Comparison of ENCODE assay signal across 15 cellular contexts in the genomic region with DNA sequence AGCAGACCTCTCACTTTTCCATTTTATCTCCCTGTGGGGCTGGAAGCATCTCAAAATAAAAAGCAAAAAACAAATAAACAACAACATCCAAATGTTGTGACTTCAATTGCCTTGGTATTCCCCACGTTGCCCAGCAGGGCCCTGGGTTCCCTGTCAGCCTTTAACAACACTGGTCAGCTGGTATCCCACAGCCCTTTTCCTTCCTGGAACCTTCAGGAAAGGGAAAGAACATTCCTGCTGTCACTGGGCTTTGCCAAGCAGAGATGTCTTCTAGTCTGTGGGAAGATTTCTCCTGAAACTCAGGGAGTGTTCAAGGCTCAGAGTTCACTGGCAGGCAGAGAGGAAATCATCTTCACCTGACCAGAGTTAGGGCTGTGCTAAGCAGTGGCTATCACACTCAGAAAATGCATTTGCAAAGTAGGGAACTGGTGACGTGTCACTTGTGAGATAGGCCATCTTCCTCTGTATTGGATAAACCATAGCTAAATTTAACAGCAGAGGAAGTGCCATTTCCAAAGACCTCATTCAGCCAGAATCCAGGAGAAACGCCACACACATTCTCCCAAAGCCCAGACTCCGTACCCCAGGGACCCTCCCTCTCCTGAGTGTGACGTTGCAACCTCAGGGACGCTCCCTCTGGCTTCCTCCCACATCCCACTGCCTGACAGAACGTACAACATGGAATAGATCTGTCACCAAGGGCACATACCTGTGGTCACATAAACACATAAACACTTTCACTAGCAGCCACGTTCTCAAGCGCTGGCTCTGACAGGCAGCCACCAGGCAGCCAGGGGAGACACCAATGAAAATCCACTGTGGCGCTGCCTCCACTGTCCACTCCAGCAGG.
A peak's percentile ranks its signal among the peaks of the same experiment; 100 is the strongest.
DNase-seq lines count a peak whose midpoint lies in the region; ATAC-seq, FAIRE-seq and TF ChIP-seq lines count a peak whose summit lies in the region.
"Had no signal": no experiment of that assay in that cellular context is flagged by ENCODE, and none has a peak within 500 bp of the region (broad histone marks: within the 10 kb centered on the region; RNA-seq: fewer than 3 reads in every experiment).

No MANE protein-coding gene starts in this region.

- H3K23me2 ChIP-seq in H1 (ENCODE audit: low read depth, low read length), result no peaks in the 10 kb centered on the region

- H3K4ac ChIP-seq in H1 (replicated peaks; ENCODE audit: insufficient read length, low read depth, low read length), result no peak overlapping the region

- H3K27me3 Mint-ChIP-seq in activated naive CD4-positive, alpha-beta T cell treated with anti-CD3 and anti-CD28 coated beads, Interleukin-2, amount 10 ng/mL, durations not matched to agents 7 days and 5 days, result no peaks in the 10 kb centered on the region
- H3K27me3 Mint-ChIP-seq: activated B cell treated with CpG ODN at 0.5 μM for 24 hours had no signal

- no peak overlapping the region for H3K18ac ChIP-seq in H1 (ENCODE audit: extremely low read depth, low read length)

- H3K9me3 ChIP-seq in H1 (ENCODE audit: insufficient read depth in 2 of 2, low read depth in 1 of 2, low read length in 1 of 2), result no peaks in the 10 kb centered on the region
- H3K9me3 ChIP-seq in right lobe of liver, result no peaks in the 10 kb centered on the region

- POLR2A ChIA-PET in H1 (lab: Charles Lee; ENCODE audit: partially characterized antibody), result no interaction called here

- no peak overlapping the region for H3K14ac ChIP-seq in H1 (ENCODE audit: insufficient read length)

- no peak overlapping the region for H2BK5ac ChIP-seq in H1 (ENCODE audit: low read depth, low read length)

- no peak overlapping the region for H3K27ac Mint-ChIP-seq in activated naive CD4-positive, alpha-beta T cell treated with anti-CD3 and anti-CD28 coated beads, Interleukin-2, amount 10 ng/mL, durations not matched to agents 7 days and 5 days
- H3K27ac Mint-ChIP-seq: activated B cell treated with CpG ODN at 0.5 μM for 24 hours; activated naive CD4-positive, alpha-beta T cell treated with anti-CD3 and anti-CD28 coated beads, Interleukin-2, amount 50 U/mL, for 72 hours had no signal

- no peaks in the 10 kb centered on the region for H3K79me1 ChIP-seq in H1 (ENCODE audit: low read depth, low read length)

- H3K9me3 Mint-ChIP-seq in activated naive CD4-positive, alpha-beta T cell treated with anti-CD3 and anti-CD28 coated beads, Interleukin-2, amount 10 ng/mL, durations not matched to agents 7 days and 5 days, result no peaks in the 10 kb centered on the region
- H3K9me3 Mint-ChIP-seq: activated B cell treated with CpG ODN at 0.5 μM for 24 hours; activated naive CD4-positive, alpha-beta T cell treated with anti-CD3 and anti-CD28 coated beads, Interleukin-2, amount 50 U/mL, for 72 hours had no signal

- CTCF ChIA-PET in H1 (lab: Charles Lee; ENCODE audit: partially characterized antibody), result interaction anchor here (0.7 kb wide), 1 partner anchor 199 kb away, joined by 3 read pairs; no protein-coding TSS in a partner anchor
- CTCF ChIA-PET in activated naive CD4-positive, alpha-beta T cell treated with anti-CD3 and anti-CD28 coated beads, Interleukin-2, amount 10 ng/mL, durations not matched to agents 7 days and 5 days (lab: Charles Lee), result no interaction called here

- H3K56ac ChIP-seq in H1 (replicated peaks; ENCODE audit: insufficient read length, low read depth, low read length), result no peak overlapping the region

- H3K4me3 ChIP-seq in AG10803 (ENCODE audit: low read length) (no peak overlapping the region), H1 (ENCODE audit: extremely low read depth in 1 of 4, insufficient read depth in 2 of 4, low read depth in 3 of 4, low read length in 4 of 4) (no peak overlapping the region), right lobe of liver (no peak overlapping the region)
- H3K4me3 ChIP-seq: lung had no signal

- TF ChIP-seq RAD21 in H1 (IDR thresholded peaks at IDR 0.05 in 1 of 2, conservative IDR thresholded peaks at IDR 0.05 in 1 of 2; ENCODE audit: low read depth in 2 of 2, low read length in 2 of 2), result no peak

- no peaks in the 10 kb centered on the region for H3K36me3 Mint-ChIP-seq in activated naive CD4-positive, alpha-beta T cell treated with anti-CD3 and anti-CD28 coated beads, Interleukin-2, amount 10 ng/mL, durations not matched to agents 7 days and 5 days
- H3K36me3 Mint-ChIP-seq: activated naive CD4-positive, alpha-beta T cell treated with anti-CD3 and anti-CD28 coated beads, Interleukin-2, amount 50 U/mL, for 72 hours had no signal

- intact Hi-C loops in right lobe of liver (cut with DNase I), result no loop called here

- no peak overlapping the region for H4K5ac ChIP-seq in H1 (ENCODE audit: insufficient read length, low read depth, low read length)

- H3K27me3 ChIP-seq in H1 (replicated peaks in 1 of 4; ENCODE audit: control insufficient read depth in 3 of 4, extremely low read depth in 1 of 4, insufficient read depth in 3 of 4, low read length in 3 of 4), result no peaks in the 10 kb centered on the region
- no peaks in the 10 kb centered on the region for H3K27me3 ChIP-seq in right lobe of liver

- no peak overlapping the region for H2BK15ac ChIP-seq in H1 (ENCODE audit: low read length)

- TF ChIP-seq EP300 in H1 (IDR thresholded peaks at IDR 0.05; ENCODE audit: borderline replicate concordance in 1 of 2, low read depth in 2 of 2, low read length in 2 of 2), result no peak

- H4K8ac ChIP-seq in H1 (ENCODE audit: extremely low read depth, insufficient read depth, low read length), result no peak overlapping the region

- FAIRE-seq in H1 (lab: Jason Lieb, UNC), result no peak

- no peaks in the 10 kb centered on the region for H4K20me1 ChIP-seq in H1 (replicated peaks in 1 of 2; ENCODE audit: control insufficient read depth in 1 of 2, insufficient read depth in 2 of 2, low read length in 2 of 2)

- DNase-seq in AG10803 (ENCODE audit: low read depth) (peak; percentile 79), M059J (ENCODE audit: low read depth) (peak; percentile 82), H1 (ENCODE audit: low read depth in 1 of 2, low spot score in 2 of 2) (no peak), right lobe of liver (no peak), NCI-H2107 (lab: John Stamatoyannopoulos, UW) (no peak)
- no peak for DNase-seq in activated naive CD4-positive, alpha-beta T cell treated with anti-CD3 and anti-CD28 coated beads, Interleukin-2, amount 10 ng/mL, durations not matched to agents 7 days and 5 days
- DNase-seq in stimulated activated CD4-positive, alpha-beta T cell treated with anti-CD3 and anti-CD28 coated beads, Interleukin-4, amount 100 ng/mL, for 4 hours, result no peak
- DNase-seq: activated B cell treated with CpG ODN at 0.5 μM for 24 hours; cerebellar nuclear complex; hippocampal formation; stimulated activated CD4-positive, alpha-beta T cell treated with anti-CD3 and anti-CD28 coated beads, Interleukin-12 subunit alpha, Interleukin-12 subunit beta, amount 100 ng/mL, for 4 hours had no signal

- H4K91ac ChIP-seq in H1 (replicated peaks; ENCODE audit: insufficient read length, low read length), result no peak overlapping the region

- TF ChIP-seq CTCF in AG10803 (conservative IDR thresholded peaks at IDR 0.05; ENCODE audit: low read length) (peak; percentile 11; the same call in 1 of the 2 replicates), H1 (IDR thresholded peaks at IDR 0.05; ENCODE audit: control extremely low read depth in 1 of 3, insufficient read depth in 1 of 3, low read depth in 1 of 3, low read length in 3 of 3) (no peak), right lobe of liver (IDR thresholded peaks at IDR 0.05) (no peak)

- no peak overlapping the region for H3K4me2 ChIP-seq in H1 (ENCODE audit: insufficient read depth in 1 of 2, low read depth in 2 of 2, low read length in 2 of 2)

- no peak overlapping the region for H2BK20ac ChIP-seq in H1 (ENCODE audit: low read length)

- no peak overlapping the region for H3K9ac ChIP-seq in H1 (replicated peaks in 1 of 4; ENCODE audit: extremely low read depth in 1 of 4, low read depth in 3 of 4, low read length in 3 of 4)

- 81% methylated on average over 10 of the region's 10 CpGs; no CpG with 5 or more reads in 1 of the 2 experiments for WGBS in H1 (ENCODE audit: extremely low coverage in 1 of 2, insufficient coverage in 1 of 2, insufficient read length in 1 of 2, insufficient replicate concordance in 2 of 2, low coverage in 1 of 2, low lambda C conversion rate in 2 of 2, missing lambda C conversion rate in 1 of 2), 2 experiments
- WGBS in right lobe of liver (ENCODE audit: insufficient coverage, low coverage, low lambda C conversion rate, missing lambda C conversion rate), result 28% methylated on average over 9 of the region's 10 CpGs

- no peaks in the 10 kb centered on the region for H3K4me1 Mint-ChIP-seq in activated naive CD4-positive, alpha-beta T cell treated with anti-CD3 and anti-CD28 coated beads, Interleukin-2, amount 10 ng/mL, durations not matched to agents 7 days and 5 days
- H3K4me1 Mint-ChIP-seq: activated B cell treated with CpG ODN at 0.5 μM for 24 hours had no signal

- no peaks in the 10 kb centered on the region for H3K36me3 ChIP-seq in H1 (ENCODE audit: control insufficient read depth in 2 of 4, insufficient read depth in 4 of 4, low read length in 3 of 4)
- no peaks in the 10 kb centered on the region for H3K36me3 ChIP-seq in right lobe of liver

- H2BK12ac ChIP-seq in H1 (ENCODE audit: low read depth, low read length), result no peak overlapping the region

- no peak overlapping the region for H3K23ac ChIP-seq in H1 (ENCODE audit: insufficient read length)

- TF ChIP-seq POLR2A in H1 (IDR thresholded peaks at IDR 0.05; ENCODE audit: control extremely low read depth in 1 of 2, low read depth in 2 of 2, low read length in 2 of 2), result no peak
- no peak for TF ChIP-seq POLR2A in right lobe of liver (IDR thresholded peaks at IDR 0.05)

- no peaks in the 10 kb centered on the region for H3K4me1 ChIP-seq in H1 (replicated peaks in 1 of 4; ENCODE audit: control insufficient read depth in 3 of 4, insufficient read depth in 4 of 4, low read length in 3 of 4)
- H3K4me1 ChIP-seq in right lobe of liver, result no peaks in the 10 kb centered on the region

- H2AK5ac ChIP-seq in H1 (ENCODE audit: low read depth, low read length), result no peak overlapping the region

- H3K27ac ChIP-seq in H1 (ENCODE audit: low read depth, low read length) (no peak overlapping the region), right lobe of liver (peak overlapping the region in 1 of 3 donors; percentile 15)
- H3K27ac ChIP-seq: epithelial cell of prostate had no signal

- H3K4me3 Mint-ChIP-seq in activated naive CD4-positive, alpha-beta T cell treated with anti-CD3 and anti-CD28 coated beads, Interleukin-2, amount 10 ng/mL, durations not matched to agents 7 days and 5 days, result no peak overlapping the region
- H3K4me3 Mint-ChIP-seq: activated B cell treated with CpG ODN at 0.5 μM for 24 hours had no signal

- no peaks in the 10 kb centered on the region for H3K79me2 ChIP-seq in H1 (ENCODE audit: control insufficient read depth in 1 of 2, insufficient read depth in 2 of 2, low read length in 2 of 2)

- H2AFZ ChIP-seq in H1 (ENCODE audit: low read length), result 0 out of 2 replicates have a peak overlapping the region, but pooled peaks have one; percentile 51

- ATAC-seq in right lobe of liver (peak; percentile 54 to 68 (median 65)), HG03565 (IDR thresholded peaks at IDR 0.05; ENCODE audit: unreplicated experiment) (no peak)
- ATAC-seq: activated naive CD4-positive, alpha-beta T cell treated with anti-CD3 and anti-CD28 coated beads, Interleukin-2, amount 50 U/mL, for 72 hours had no signal

- H2BK120ac ChIP-seq in H1 (replicated peaks; ENCODE audit: low read depth, low read length), result no peak overlapping the region

TF ChIP-seq in H1, 55 proteins besides CTCF, POLR2A, EP300 and RAD21 (continues in another document):
- no peak for TF ChIP-seq EZH2 (IDR thresholded peaks at IDR 0.05; ENCODE audit: low read depth, low read length, severe bottlenecking)

Comparison
In these comparisons a context has a peak if more than half of its experiments do, and no peak if none do; other contexts are left out.
1. DNase-seq: peak in AG10803 (single experiment) and M059J (single experiment); none in H1 (0 of 2), right lobe of liver (0 of 3), activated naive CD4-positive, alpha-beta T cell treated with anti-CD3 and anti-CD28 coated beads, Interleukin-2, amount 10 ng/mL, durations not matched to agents 7 days and 5 days (single experiment), NCI-H2107 (single experiment) and stimulated activated CD4-positive, alpha-beta T cell treated with anti-CD3 and anti-CD28 coated beads, Interleukin-4, amount 100 ng/mL, for 4 hours (0 of 2).